ENCODE assay signal across 16 cellular contexts in genomic region chr2:8479298-8479697, GRCh38.
DNase-seq lines count a peak whose midpoint lies in the region; TF ChIP-seq lines count a peak whose summit lies in the region.
"Had no signal": no experiment of that assay in that cellular context is flagged by ENCODE, and none has a peak within 500 bp of the region (broad histone marks: within the 10 kb centered on the region; RNA-seq: fewer than 3 reads in every experiment).

No MANE protein-coding gene starts in this region.

- H3K27ac Mint-ChIP-seq in activated T-cell treated with anti-CD3 and anti-CD28 coated beads, Interleukin-2, amount 50 U/mL, for 24 hours, result no peak overlapping the region
- H3K27ac Mint-ChIP-seq in activated naive CD4-positive, alpha-beta T cell treated with anti-CD3 and anti-CD28 coated beads, Interleukin-2, amount 10 ng/mL, durations not matched to agents 7 days and 5 days, result no peak overlapping the region
- H3K27ac Mint-ChIP-seq: WTC11 had no signal

- no peaks in the 10 kb centered on the region for H3K27me3 Mint-ChIP-seq in activated T-cell treated with anti-CD3 and anti-CD28 coated beads, Interleukin-2, amount 50 U/mL, for 24 hours
- no peaks in the 10 kb centered on the region for H3K27me3 Mint-ChIP-seq in activated naive CD4-positive, alpha-beta T cell treated with anti-CD3 and anti-CD28 coated beads, Interleukin-2, amount 10 ng/mL, durations not matched to agents 7 days and 5 days
- H3K27me3 Mint-ChIP-seq: stimulated activated naive CD8-positive, alpha-beta T cell treated with anti-CD3 and anti-CD28 coated beads, Interleukin-15, Interleukin-2, amounts not matched to agents 100 ng/mL and 50 ng/mL, for 24 hours had no signal

- intact Hi-C loops in testis (cut with DNase I; ENCODE audit: low total_unique reads), result no loop called here

- H3K4me2 ChIP-seq in hepatocyte (peak overlapping the region; percentile 42), smooth muscle cell (peak overlapping the region; percentile 68)

- H3K27me3 ChIP-seq in hepatocyte, result no peaks in the 10 kb centered on the region
- H3K27me3 ChIP-seq in smooth muscle cell (ENCODE audit: low read depth), result no peaks in the 10 kb centered on the region
- H3K27me3 ChIP-seq in testis, result no peaks in the 10 kb centered on the region
- H3K27me3 ChIP-seq: esophagus squamous epithelium had no signal

- H3F3A ChIP-seq in smooth muscle cell (ENCODE audit: low read depth), result peaks cover 12% of the 10 kb centered on the region

- H4K20me1 ChIP-seq in hepatocyte (ENCODE audit: insufficient read depth, poor library complexity, severe bottlenecking) (no peaks in the 10 kb centered on the region), smooth muscle cell (ENCODE audit: low read depth) (no peaks in the 10 kb centered on the region)

- no peak for TF ChIP-seq POLR2A in testis (IDR thresholded peaks at IDR 0.05)

- no peaks in the 10 kb centered on the region for H3K36me3 ChIP-seq in hepatocyte (replicated peaks; ENCODE audit: insufficient read depth, low read depth)
- H3K36me3 ChIP-seq in smooth muscle cell (ENCODE audit: low read depth), result no peaks in the 10 kb centered on the region
- H3K36me3 ChIP-seq in testis (ENCODE audit: low read depth, missing control alignments), result no peaks in the 10 kb centered on the region
- H3K36me3 ChIP-seq: esophagus squamous epithelium, lower lobe of right lung had no signal

- peaks cover 5% of the 10 kb centered on the region for H3K9me3 Mint-ChIP-seq in activated T-cell treated with anti-CD3 and anti-CD28 coated beads, Interleukin-2, amount 50 U/mL, for 24 hours
- no peaks in the 10 kb centered on the region for H3K9me3 Mint-ChIP-seq in activated naive CD4-positive, alpha-beta T cell treated with anti-CD3 and anti-CD28 coated beads, Interleukin-2, amount 10 ng/mL, durations not matched to agents 7 days and 5 days
- H3K9me3 Mint-ChIP-seq: WTC11 had no signal

- H3K4me1 ChIP-seq in hepatocyte (ENCODE audit: insufficient read depth), result peaks cover 39% of the 10 kb centered on the region
- peaks cover 5% of the 10 kb centered on the region for H3K4me1 ChIP-seq in smooth muscle cell (ENCODE audit: low read depth)
- H3K4me1 ChIP-seq in testis, result no peaks in the 10 kb centered on the region

- no peaks in the 10 kb centered on the region for H3K79me2 ChIP-seq in hepatocyte
- no peaks in the 10 kb centered on the region for H3K79me2 ChIP-seq in smooth muscle cell (ENCODE audit: low read depth)

- H3K4me3 Mint-ChIP-seq in activated T-cell treated with anti-CD3 and anti-CD28 coated beads, Interleukin-2, amount 50 U/mL, for 24 hours, result no peak overlapping the region
- H3K4me3 Mint-ChIP-seq in activated naive CD4-positive, alpha-beta T cell treated with anti-CD3 and anti-CD28 coated beads, Interleukin-2, amount 10 ng/mL, durations not matched to agents 7 days and 5 days, result no peak overlapping the region
- H3K4me3 Mint-ChIP-seq: stimulated activated naive CD8-positive, alpha-beta T cell treated with anti-CD3 and anti-CD28 coated beads, Interleukin-15, Interleukin-2, amounts not matched to agents 100 ng/mL and 50 ng/mL, for 24 hours; WTC11 had no signal

- H3K4me3 ChIP-seq in hepatocyte, result no peak overlapping the region
- no peak overlapping the region for H3K4me3 ChIP-seq in smooth muscle cell
- H3K4me3 ChIP-seq in testis, result no peak overlapping the region
- H3K4me3 ChIP-seq: esophagus squamous epithelium, lower lobe of right lung had no signal

- CTCF ChIA-PET in activated naive CD4-positive, alpha-beta T cell treated with anti-CD3 and anti-CD28 coated beads, Interleukin-2, amount 10 ng/mL, durations not matched to agents 7 days and 5 days (lab: Charles Lee), result no interaction called here

- H3K27ac ChIP-seq in hepatocyte (peak overlapping the region; percentile 81), smooth muscle cell (ENCODE audit: low read depth) (no peak overlapping the region), testis (no peak overlapping the region)
- H3K27ac ChIP-seq: lower lobe of right lung had no signal

- H3K36me3 Mint-ChIP-seq in activated T-cell treated with anti-CD3 and anti-CD28 coated beads, Interleukin-2, amount 50 U/mL, for 24 hours (ENCODE audit: low read depth), result peaks cover 12% of the 10 kb centered on the region
- H3K36me3 Mint-ChIP-seq in activated naive CD4-positive, alpha-beta T cell treated with anti-CD3 and anti-CD28 coated beads, Interleukin-2, amount 10 ng/mL, durations not matched to agents 7 days and 5 days, result no peaks in the 10 kb centered on the region
- H3K36me3 Mint-ChIP-seq: WTC11 had no signal

- TF ChIP-seq CTCF in hepatocyte (IDR thresholded peaks at IDR 0.05; ENCODE audit: poor library complexity) (peak; percentile 10), smooth muscle cell (IDR thresholded peaks at IDR 0.05; ENCODE audit: borderline replicate concordance, insufficient read depth, poor library complexity, severe bottlenecking) (no peak), testis (IDR thresholded peaks at IDR 0.05) (no peak)

- no peaks in the 10 kb centered on the region for H3K9me2 ChIP-seq in hepatocyte (replicated peaks; ENCODE audit: insufficient read depth)

- peak overlapping the region; percentile 24 for H2AFZ ChIP-seq in hepatocyte
- no peak overlapping the region for H2AFZ ChIP-seq in smooth muscle cell (ENCODE audit: low read depth)

- peak; percentile 28 for DNase-seq in activated T-cell treated with anti-CD3 and anti-CD28 coated beads, Interleukin-2, amount 50 U/mL, for 24 hours
- no peak for DNase-seq in activated T-cell treated with anti-CD3 and anti-CD28 coated beads, Interleukin-2, amount 50 U/mL, for 1 hour
- DNase-seq in amniotic epithelial cell (ENCODE audit: low read depth), result peak; percentile 56
- peak; percentile 76 for DNase-seq in hepatocyte (ENCODE audit: low spot score)
- DNase-seq in smooth muscle cell (lab: John Stamatoyannopoulos, UW; ENCODE audit: unreplicated experiment), result no peak
- no peak for DNase-seq in NCI-H1092 treated with DMSO at 0.1 percent for 48 hours (lab: John Stamatoyannopoulos, UW)
- no peak for DNase-seq in testis
- DNase-seq in activated naive CD4-positive, alpha-beta T cell treated with anti-CD3 and anti-CD28 coated beads, Interleukin-2, amount 10 ng/mL, durations not matched to agents 7 days and 5 days, result no peak
- DNase-seq: activated T-cell treated with anti-CD3 and anti-CD28 coated beads for 4 hours, amniotic stem cell, esophagus squamous epithelium, lower lobe of right lung, NCI-H1105, NCI-H226 had no signal

- H3K9me3 ChIP-seq in hepatocyte (ENCODE audit: low read depth) (no peaks in the 10 kb centered on the region), smooth muscle cell (replicated peaks; ENCODE audit: low read depth) (no peaks in the 10 kb centered on the region), testis (no peaks in the 10 kb centered on the region)
- H3K9me3 ChIP-seq: esophagus squamous epithelium, lower lobe of right lung had no signal

- WGBS in hepatocyte (ENCODE audit: low lambda C conversion rate, missing lambda C conversion rate), result 41% methylated on average over 12 of the region's 12 CpGs
- 12% methylated on average over 12 of the region's 12 CpGs for WGBS in smooth muscle cell (ENCODE audit: low lambda C conversion rate)
- 82 to 85% methylated on average over 12 of the region's 12 CpGs for whole genome bisulfite sequencing in testis, 2 donors

- H3K9ac ChIP-seq in smooth muscle cell (ENCODE audit: low read depth), result no peak overlapping the region

- peaks cover 83% of the 10 kb centered on the region for H3K4me1 Mint-ChIP-seq in activated T-cell treated with anti-CD3 and anti-CD28 coated beads, Interleukin-2, amount 50 U/mL, for 24 hours (ENCODE audit: low read depth)
- H3K4me1 Mint-ChIP-seq in activated naive CD4-positive, alpha-beta T cell treated with anti-CD3 and anti-CD28 coated beads, Interleukin-2, amount 10 ng/mL, durations not matched to agents 7 days and 5 days, result peaks cover 88% of the 10 kb centered on the region

Comparison
In these comparisons a context has a peak if more than half of its experiments do, and no peak if none do; other contexts are left out.
1. DNase-seq: peak in activated T-cell treated with anti-CD3 and anti-CD28 coated beads, Interleukin-2, amount 50 U/mL, for 24 hours (single experiment), amniotic epithelial cell (single experiment) and hepatocyte (single experiment); none in activated T-cell treated with anti-CD3 and anti-CD28 coated beads, Interleukin-2, amount 50 U/mL, for 1 hour (single experiment), smooth muscle cell (single experiment), NCI-H1092 treated with DMSO at 0.1 percent for 48 hours (single experiment), testis (single experiment) and activated naive CD4-positive, alpha-beta T cell treated with anti-CD3 and anti-CD28 coated beads, Interleukin-2, amount 10 ng/mL, durations not matched to agents 7 days and 5 days (single experiment).